Comparison of ENCODE assay signal across 29 cellular contexts in genomic region chr15:99021027-99021624, GRCh38. TPM values are rescaled to one million over a fixed set of nuclear protein-coding genes. Genes with fewer than 3 reads are reported as not detected.
A peak's percentile ranks its signal among the peaks of the same experiment; 100 is the strongest.
DNase-seq lines count a peak whose midpoint lies in the region; ATAC-seq and TF ChIP-seq lines count a peak whose summit lies in the region.
"Had no signal": no experiment of that assay in that cellular context is flagged by ENCODE, and none has a peak within 500 bp of the region (broad histone marks: within the 10 kb centered on the region; RNA-seq: fewer than 3 reads in every experiment).

No MANE protein-coding gene starts in this region.

- no CpG with 5 or more reads among the region's 4 CpGs for WGBS in neuronal stem cell (ENCODE audit: extremely low coverage in 2 of 2, insufficient read length in 2 of 2, insufficient replicate concordance in 1 of 2), 2 donors
- 83 to 86% methylated on average over 4 of the region's 4 CpGs for WGBS in lower leg skin, 2 donors

- no peak overlapping the region for H3K23ac ChIP-seq in neuronal stem cell (ENCODE audit: low read depth, low read length, poor library complexity)

- CTCF ChIA-PET in A673 (lab: Charles Lee) = no interaction called here

- no peak overlapping the region for H3K4me2 ChIP-seq in neuronal stem cell (ENCODE audit: insufficient read depth, low read length, poor library complexity, severe bottlenecking)
- H3K4me2 ChIP-seq: BLaER1, PC-9 had no signal

- DNase-seq in activated CD8-positive, alpha-beta memory T cell treated with anti-CD3 and anti-CD28 coated beads for 24 hours = peak; percentile 26
- no peak for DNase-seq in activated CD8-positive, alpha-beta memory T cell treated with anti-CD3 and anti-CD28 coated beads, Interleukin-2, amount 50 U/mL, for 4 hours
- DNase-seq in ecto neural progenitor cell (ENCODE audit: low spot score) (peak; percentile 25), neuronal stem cell (ENCODE audit: low spot score) (no peak), lower leg skin (ENCODE audit: low spot score in 2 of 2) (no peak), A673 (ENCODE audit: low spot score) (no peak), tibial artery (no peak)
- DNase-seq: CD4-positive, CD25-positive, alpha-beta regulatory T cell; GM23248; H9; KG1; MM.1S; NCI-H1048; NCI-H1417; NCI-H1694; NCI-H2029 treated with DMSO at 0.1 percent for 48 hours; NCI-H446 treated with DMSO at 0.1 percent for 48 hours; NCI-H526; NCI-H82; PC-9; Right ventricle myocardium superior had no signal

- H3K4me3 ChIP-seq in neuronal stem cell (ENCODE audit: low read length in 2 of 2) (no peak overlapping the region), lower leg skin (ENCODE audit: low read depth, poor library complexity, severe bottlenecking) (no peak overlapping the region), A673 (ENCODE audit: low read depth, low read length, poor library complexity, severe bottlenecking) (no peak overlapping the region), tibial artery (no peak overlapping the region)
- H3K4me3 ChIP-seq: BLaER1, GM23248, PC-9 had no signal

- no peak overlapping the region for H2BK120ac ChIP-seq in neuronal stem cell (ENCODE audit: low read depth, low read length)

- no peak overlapping the region for H3K14ac ChIP-seq in neuronal stem cell (ENCODE audit: low read length)

- BruUV-seq in A673 (replicated peaks; lab: Mats Ljungman, UMichigan) = no TSS peak

- no peak for TF ChIP-seq POLR2A in lower leg skin (IDR thresholded peaks at IDR 0.05)

- intact Hi-C loops in lower leg skin (cut with DNase I; ENCODE audit: low total_unique reads) = no loop called here
- intact Hi-C loops in A673 (cut with micrococcal nuclease; ENCODE audit: unreplicated experiment) = no loop called here
- intact Hi-C loops in tibial artery (cut with DNase I; ENCODE audit: low total_unique reads) = loop anchor here (10.0 kb wide), 1 partner anchor 1246 kb away; no protein-coding TSS in a partner anchor

- H3K27me3 ChIP-seq in neuronal stem cell (ENCODE audit: control insufficient read depth in 3 of 3, insufficient read depth in 3 of 3, low read depth in 1 of 3, low read length in 3 of 3) = peaks cover 0 to 30% (median 2%) of the 10 kb centered on the region in 3 experiments
- H3K27me3 ChIP-seq in A673 (replicated peaks; ENCODE audit: insufficient read depth, low read depth, low read length, poor library complexity) = no peaks in the 10 kb centered on the region
- no peaks in the 10 kb centered on the region for H3K27me3 ChIP-seq in tibial artery
- H3K27me3 ChIP-seq: BLaER1 had no signal

- peaks cover 0 to 2% of the 10 kb centered on the region in 2 donors for H3K9me3 ChIP-seq in neuronal stem cell (replicated peaks in 1 of 2; ENCODE audit: control insufficient read depth in 2 of 2, insufficient read depth in 1 of 2, low read depth in 1 of 2, low read length in 2 of 2)
- no peaks in the 10 kb centered on the region for H3K9me3 ChIP-seq in A673 (ENCODE audit: low read depth, low read length, poor library complexity, severe bottlenecking)
- peaks cover 0 to 6% (median 0%) of the 10 kb centered on the region in 3 donors for H3K9me3 ChIP-seq in tibial artery

- H2AFZ ChIP-seq in neuronal stem cell (ENCODE audit: low read length) = no peak overlapping the region
- H2AFZ ChIP-seq: GM23248, PC-9 had no signal

- no peaks in the 10 kb centered on the region for H3K36me3 ChIP-seq in neuronal stem cell (replicated peaks in 1 of 2; ENCODE audit: control insufficient read depth in 2 of 2, insufficient read depth in 2 of 2, low read length in 2 of 2)
- no peaks in the 10 kb centered on the region for H3K36me3 ChIP-seq in A673 (ENCODE audit: insufficient read depth, low read length, poor library complexity, severe bottlenecking)
- H3K36me3 ChIP-seq in tibial artery = no peaks in the 10 kb centered on the region

- TF ChIP-seq CTCF in lower leg skin (IDR thresholded peaks at IDR 0.05) (no peak), A673 (conservative IDR thresholded peaks at IDR 0.05; ENCODE audit: low read depth, low read length) (no peak), tibial artery (IDR thresholded peaks at IDR 0.05) (no peak)

- H3K79me1 ChIP-seq in neuronal stem cell (ENCODE audit: low read depth, low read length) = no peaks in the 10 kb centered on the region

- no peak for ATAC-seq in HG03571 (IDR thresholded peaks at IDR 0.05; ENCODE audit: unreplicated experiment)

- H2BK5ac ChIP-seq in neuronal stem cell (ENCODE audit: low read length) = no peak overlapping the region

- no peak overlapping the region for H3K27ac ChIP-seq in neuronal stem cell (replicated peaks; ENCODE audit: low read length)
- no peak overlapping the region for H3K27ac ChIP-seq in A673 (ENCODE audit: low read depth, low read length, poor library complexity, severe bottlenecking)
- no peak overlapping the region for H3K27ac ChIP-seq in tibial artery
- H3K27ac ChIP-seq: 22Rv1, BLaER1, GM23248, PC-9 had no signal

- no peak overlapping the region for H2BK12ac ChIP-seq in neuronal stem cell (ENCODE audit: low read length)

- H2AK5ac ChIP-seq in neuronal stem cell (ENCODE audit: low read depth, low read length) = no peak overlapping the region

- H3K4me1 ChIP-seq in neuronal stem cell (ENCODE audit: control insufficient read depth in 2 of 2, insufficient read depth in 1 of 2, low read depth in 1 of 2, low read length in 2 of 2) = no peaks in the 10 kb centered on the region
- H3K4me1 ChIP-seq in A673 (ENCODE audit: insufficient read depth, low read length, poor library complexity, severe bottlenecking) = peaks cover 15% of the 10 kb centered on the region
- H3K4me1 ChIP-seq in tibial artery = no peaks in the 10 kb centered on the region
- H3K4me1 ChIP-seq: BLaER1 had no signal

- no peak overlapping the region for H2BK15ac ChIP-seq in neuronal stem cell (ENCODE audit: low read length)

- H3K9ac ChIP-seq in neuronal stem cell (ENCODE audit: low read depth, low read length, poor library complexity) = no peak overlapping the region
- H3K9ac ChIP-seq: BLaER1, GM23248 had no signal

- POLR2A ChIA-PET in A673 (lab: Charles Lee; ENCODE audit: low non-redundant PET) = no interaction called here

- peak overlapping the region; percentile 0 for H3K18ac ChIP-seq in neuronal stem cell (ENCODE audit: low read length)

- no peak overlapping the region for H3K4ac ChIP-seq in neuronal stem cell (ENCODE audit: low read length)

- H4K8ac ChIP-seq in neuronal stem cell (ENCODE audit: low read depth, low read length) = no peak overlapping the region

- H4K91ac ChIP-seq in neuronal stem cell (ENCODE audit: low read depth, low read length, poor library complexity) = no peak overlapping the region

RNA-seq across cellular contexts. Expression of gene PGPEP1L, which starts 13.5 kb away (rescaled TPM):
- polyA plus RNA-seq in neuronal stem cell (2013, experiment 1 of 2) = not detected
- not detected for polyA plus RNA-seq in neuronal stem cell (2013, experiment 2 of 2)
- total RNA-seq in lower leg skin = not detected
- total RNA-seq in A673 (2021) = not detected in 2 replicates
- total RNA-seq: CD4-positive, CD25-positive, alpha-beta regulatory T cell; Daoy; GM23248; H9; HT1080; PC-9; RPMI7951; SK-MEL-5 had no signal
- polyA plus RNA-seq: AG04450; CD4-positive, CD25-positive, alpha-beta regulatory T cell; GM23248 had no signal

Comparison
In these comparisons a context has a peak if more than half of its experiments do, and no peak if none do; other contexts are left out.
1. DNase-seq: peak in activated CD8-positive, alpha-beta memory T cell treated with anti-CD3 and anti-CD28 coated beads for 24 hours (single experiment) and ecto neural progenitor cell (single experiment); none in activated CD8-positive, alpha-beta memory T cell treated with anti-CD3 and anti-CD28 coated beads, Interleukin-2, amount 50 U/mL, for 4 hours (single experiment), neuronal stem cell (single experiment), lower leg skin (0 of 2), A673 (single experiment) and tibial artery (0 of 2).